Comparison of ENCODE assay signal across 19 cellular contexts in genomic region chr2:64771726-64772125, GRCh38.
"Had no signal": no experiment of that assay in that cellular context is flagged by ENCODE, and none has a peak within 500 bp of the region (broad histone marks: within the 10 kb centered on the region; RNA-seq: fewer than 3 reads in every experiment).

No MANE protein-coding gene starts in this region.

- H3K27me3 ChIP-seq: left lung, ovary, spleen, tibial nerve, vagina had no signal

- DNase-seq: head of caudate nucleus; hippocampal formation; immature natural killer cell; kidney; left colon; left lung; lower lobe of right lung; mammary epithelial cell; midbrain; naive thymus-derived CD4-positive, alpha-beta T cell; ovary; retina; right cardiac atrium; small intestine; spleen; stimulated activated CD4-positive, alpha-beta T cell treated with anti-CD3 and anti-CD28 coated beads, Interleukin-4, amount 100 ng/mL, for 24 hours; stimulated activated naive CD4-positive, alpha-beta T cell had no signal

- H3K4me3 ChIP-seq: left lung, lower lobe of right lung, ovary, spleen, tibial nerve, vagina had no signal

- H3K36me3 ChIP-seq: left lung, lower lobe of right lung, ovary, spleen, tibial nerve, vagina had no signal

- H3K27ac ChIP-seq: left lung, lower lobe of right lung, ovary, spleen, tibial nerve, vagina had no signal

- H3K9me3 ChIP-seq: lower lobe of right lung, vagina had no signal
